20 cellular contexts compared by ENCODE assay signal in the genomic region with DNA sequence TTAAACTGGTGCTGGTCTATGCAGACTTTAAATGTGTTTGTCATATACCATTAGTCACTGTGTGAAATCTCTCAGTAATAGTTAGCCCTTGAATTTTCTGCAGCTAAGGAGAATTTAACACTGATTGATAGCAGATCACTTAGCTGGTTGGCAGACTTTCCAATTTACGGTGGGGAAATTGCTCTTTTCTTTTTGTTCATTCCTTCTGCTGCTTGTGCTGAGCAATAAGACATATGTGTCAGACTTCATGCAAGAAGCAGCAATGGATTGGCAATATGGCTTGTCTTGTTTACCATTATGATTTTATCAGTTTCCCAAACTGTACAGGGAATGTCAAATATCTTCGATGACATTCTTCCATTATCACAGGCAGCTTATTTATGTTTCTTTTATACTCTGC.
DNase-seq lines count a peak whose midpoint lies in the region; ATAC-seq and TF ChIP-seq lines count a peak whose summit lies in the region.
"Had no signal": no experiment of that assay in that cellular context is flagged by ENCODE, and none has a peak within 500 bp of the region (broad histone marks: within the 10 kb centered on the region; RNA-seq: fewer than 3 reads in every experiment).

No MANE protein-coding gene starts in this region.

- no peaks in the 10 kb centered on the region for H3K9me2 ChIP-seq in neural cell (ENCODE audit: insufficient read depth, low read length)

- H3K27ac Mint-ChIP-seq in endothelial cell (ENCODE audit: unreplicated experiment): no peak overlapping the region
- H3K27ac Mint-ChIP-seq: CD4-positive, alpha-beta memory T cell; GM23338; H9; HFFc6 had no signal

- no peak overlapping the region for H3K4me3 Mint-ChIP-seq in endothelial cell (ENCODE audit: unreplicated experiment)
- H3K4me3 Mint-ChIP-seq: CD4-positive, alpha-beta memory T cell; GM23338; H9; HFFc6 had no signal

- no peaks in the 10 kb centered on the region for H4K20me1 ChIP-seq in neural cell (ENCODE audit: insufficient read depth)

- H3K4me3 ChIP-seq in fibroblast of mammary gland (ENCODE audit: control insufficient read depth, low read depth, low read length): no peak overlapping the region
- H3K4me3 ChIP-seq in neural cell (ENCODE audit: low read length): peak overlapping the region; percentile 0
- H3K4me3 ChIP-seq: GM12878, GM23338 had no signal

- no peaks in the 10 kb centered on the region for H3K27me3 Mint-ChIP-seq in endothelial cell (ENCODE audit: unreplicated experiment)
- H3K27me3 Mint-ChIP-seq: CD4-positive, alpha-beta memory T cell had no signal

- H3K9ac ChIP-seq in neural cell (ENCODE audit: low read length): no peak overlapping the region

- peak; percentile 27 for DNase-seq in DMS 273 (lab: John Stamatoyannopoulos, UW; ENCODE audit: unreplicated experiment)
- no peak for DNase-seq in DMS 273 treated with DMSO at 0.1 percent for 48 hours (lab: John Stamatoyannopoulos, UW)
- peak; percentile 4 for DNase-seq in fibroblast of mammary gland (ENCODE audit: low read depth)
- DNase-seq in endothelial cell (ENCODE audit: low spot score): no peak
- DNase-seq: AML-193; C1 segment of cervical spinal cord; Calu3; CD4-positive, alpha-beta memory T cell; COR-L47; DMS79; EL; GDM1; H9; HFFc6 had no signal

- H3K9me3 ChIP-seq in neural cell (ENCODE audit: low read length): no peaks in the 10 kb centered on the region

- no peak overlapping the region for H2AFZ ChIP-seq in neural cell (ENCODE audit: low read depth, low read length)
- H2AFZ ChIP-seq: GM23338 had no signal

- H3K9me3 Mint-ChIP-seq in endothelial cell (ENCODE audit: unreplicated experiment): no peaks in the 10 kb centered on the region
- H3K9me3 Mint-ChIP-seq: GM23338, H9, HFFc6 had no signal

- H3K36me3 ChIP-seq in neural cell (ENCODE audit: insufficient read depth, low read length): no peaks in the 10 kb centered on the region

- TF ChIP-seq CTCF in fibroblast of mammary gland (conservative IDR thresholded peaks at IDR 0.05; ENCODE audit: control insufficient read depth, insufficient read depth, low read depth, low read length) (no peak), neural cell (IDR thresholded peaks at IDR 0.05; ENCODE audit: poor library complexity, severe bottlenecking) (no peak), endothelial cell (IDR thresholded peaks at IDR 0.05; ENCODE audit: unreplicated experiment) (no peak)

- no peaks in the 10 kb centered on the region for H3F3A ChIP-seq in neural cell (ENCODE audit: insufficient read depth, low read length, poor library complexity, severe bottlenecking)

- H3K4me1 Mint-ChIP-seq in endothelial cell (ENCODE audit: unreplicated experiment): no peaks in the 10 kb centered on the region
- H3K4me1 Mint-ChIP-seq: CD4-positive, alpha-beta memory T cell; GM23338; H9 had no signal

- peak; percentile 96 for TF ChIP-seq EP300 in neural cell (conservative IDR thresholded peaks at IDR 0.05; ENCODE audit: poor library complexity, severe bottlenecking)

- no peak for TF ChIP-seq RAD21 in neural cell (conservative IDR thresholded peaks at IDR 0.05)

- peak overlapping the region; percentile 1 for H3K27ac ChIP-seq in neural cell (ENCODE audit: low read length)
- H3K27ac ChIP-seq: 22Rv1 had no signal

- ATAC-seq in HG03280 (IDR thresholded peaks at IDR 0.05; ENCODE audit: unreplicated experiment) (no peak), GM21367 (IDR thresholded peaks at IDR 0.05; ENCODE audit: unreplicated experiment) (no peak)
- ATAC-seq: GM12878, GM23338 had no signal

- H3K4me2 ChIP-seq in neural cell (ENCODE audit: low read length): peak overlapping the region; percentile 0
- H3K4me2 ChIP-seq: GM23338 had no signal

- H3K27me3 ChIP-seq in neural cell (ENCODE audit: insufficient read depth, low read depth, low read length): no peaks in the 10 kb centered on the region

- H3K36me3 Mint-ChIP-seq in endothelial cell (ENCODE audit: low read depth, unreplicated experiment): no peaks in the 10 kb centered on the region
- H3K36me3 Mint-ChIP-seq: CD4-positive, alpha-beta memory T cell had no signal

- no peaks in the 10 kb centered on the region for H3K79me2 ChIP-seq in neural cell (replicated peaks; ENCODE audit: insufficient read depth, low read length)

TF ChIP-seq in neural cell, 6 proteins besides CTCF, POLR2A, EP300 and RAD21:
- TF ChIP-seq SMC3 (conservative IDR thresholded peaks at IDR 0.05; ENCODE audit: poor library complexity) (no peak), EZH2 (IDR thresholded peaks at IDR 0.05; ENCODE audit: borderline replicate concordance, insufficient read depth, low read length, poor library complexity, severe bottlenecking) (no peak), POLR2AphosphoS5 (IDR thresholded peaks at IDR 0.05) (peak; percentile 92), MXI1 (conservative IDR thresholded peaks at IDR 0.05; ENCODE audit: poor library complexity, severe bottlenecking) (no peak)
- TF ChIP-seq, protein P1, sequence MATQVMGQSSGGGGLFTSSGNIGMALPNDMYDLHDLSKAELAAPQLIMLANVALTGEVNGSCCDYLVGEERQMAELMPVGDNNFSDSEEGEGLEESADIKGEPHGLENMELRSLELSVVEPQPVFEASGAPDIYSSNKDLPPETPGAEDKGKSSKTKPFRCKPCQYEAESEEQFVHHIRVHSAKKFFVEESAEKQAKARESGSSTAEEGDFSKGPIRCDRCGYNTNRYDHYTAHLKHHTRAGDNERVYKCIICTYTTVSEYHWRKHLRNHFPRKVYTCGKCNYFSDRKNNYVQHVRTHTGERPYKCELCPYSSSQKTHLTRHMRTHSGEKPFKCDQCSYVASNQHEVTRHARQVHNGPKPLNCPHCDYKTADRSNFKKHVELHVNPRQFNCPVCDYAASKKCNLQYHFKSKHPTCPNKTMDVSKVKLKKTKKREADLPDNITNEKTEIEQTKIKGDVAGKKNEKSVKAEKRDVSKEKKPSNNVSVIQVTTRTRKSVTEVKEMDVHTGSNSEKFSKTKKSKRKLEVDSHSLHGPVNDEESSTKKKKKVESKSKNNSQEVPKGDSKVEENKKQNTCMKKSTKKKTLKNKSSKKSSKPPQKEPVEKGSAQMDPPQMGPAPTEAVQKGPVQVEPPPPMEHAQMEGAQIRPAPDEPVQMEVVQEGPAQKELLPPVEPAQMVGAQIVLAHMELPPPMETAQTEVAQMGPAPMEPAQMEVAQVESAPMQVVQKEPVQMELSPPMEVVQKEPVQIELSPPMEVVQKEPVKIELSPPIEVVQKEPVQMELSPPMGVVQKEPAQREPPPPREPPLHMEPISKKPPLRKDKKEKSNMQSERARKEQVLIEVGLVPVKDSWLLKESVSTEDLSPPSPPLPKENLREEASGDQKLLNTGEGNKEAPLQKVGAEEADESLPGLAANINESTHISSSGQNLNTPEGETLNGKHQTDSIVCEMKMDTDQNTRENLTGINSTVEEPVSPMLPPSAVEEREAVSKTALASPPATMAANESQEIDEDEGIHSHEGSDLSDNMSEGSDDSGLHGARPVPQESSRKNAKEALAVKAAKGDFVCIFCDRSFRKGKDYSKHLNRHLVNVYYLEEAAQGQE (IDR thresholded peaks at IDR 0.05; ENCODE audit: borderline replicate concordance): peak; percentile 86

Comparison
In these comparisons a context has a peak if more than half of its experiments do, and no peak if none do; other contexts are left out.
1. DNase-seq: peak in DMS 273 (single experiment) and fibroblast of mammary gland (single experiment); none in DMS 273 treated with DMSO at 0.1 percent for 48 hours (single experiment) and endothelial cell (single experiment).